In genomic region chr5:21895766-21896165, GRCh38 we compare ENCODE assay signal across 27 cellular contexts.
"Had no signal": no experiment of that assay in that cellular context is flagged by ENCODE, and none has a peak within 500 bp of the region (broad histone marks: within the 10 kb centered on the region; RNA-seq: fewer than 3 reads in every experiment).

No MANE protein-coding gene starts in this region.

- H3K4me2 ChIP-seq: SK-N-SH had no signal

- H3K27me3 ChIP-seq: adrenal gland, body of pancreas, breast epithelium, SJSA1 had no signal

- H3K27ac Mint-ChIP-seq: activated CD4-positive, alpha-beta T cell treated with anti-CD3 and anti-CD28 coated beads, Interleukin-2, amount 10 ng/mL, durations not matched to agents 24 days and 14 days; activated CD8-positive, alpha-beta T cell treated with anti-CD3 and anti-CD28 coated beads for 36 hours; activated naive CD4-positive, alpha-beta T cell treated with anti-CD3 and anti-CD28 coated beads for 36 hours; activated naive CD4-positive, alpha-beta T cell treated with anti-CD3 and anti-CD28 coated beads, Interleukin-2, amount 50 U/mL, for 72 hours; activated T-cell treated with anti-CD3 and anti-CD28 coated beads, Interleukin-2, amount 50 U/mL, for 24 hours; T-helper 1 cell treated with Interleukin-12 subunit alpha and Interleukin-12 subunit beta and Interleukin-4 antibody, amounts not matched to agents 30 μg/mL and 1 μg/mL, for 36 hours; T-helper 2 cell treated with Interferon-gamma antibody and Interleukin-4, amounts not matched to agents 5 μg/mL and 100 μg/mL, for 36 hours had no signal

- H3K36me3 ChIP-seq: adrenal gland, breast epithelium, SJSA1 had no signal

- H3K9ac ChIP-seq: SK-N-SH had no signal

- H3K4me1 Mint-ChIP-seq: activated CD4-positive, alpha-beta T cell treated with anti-CD3 and anti-CD28 coated beads, Interleukin-2, amount 10 ng/mL, durations not matched to agents 24 days and 14 days had no signal

- H3K4me3 ChIP-seq: adrenal gland, body of pancreas, breast epithelium, coronary artery, SJSA1 had no signal

- H3K36me3 Mint-ChIP-seq: activated naive CD4-positive, alpha-beta T cell treated with anti-CD3 and anti-CD28 coated beads, Interleukin-2, amount 50 U/mL, for 72 hours had no signal

- H3K9me3 ChIP-seq: adrenal gland, body of pancreas, breast epithelium, SJSA1, SK-N-SH had no signal

- H3K27me3 Mint-ChIP-seq: activated CD4-positive, alpha-beta T cell treated with anti-CD3 and anti-CD28 coated beads, Interleukin-2, amount 10 ng/mL, durations not matched to agents 24 days and 14 days; activated CD8-positive, alpha-beta T cell treated with anti-CD3 and anti-CD28 coated beads for 36 hours; activated T-cell treated with anti-CD3 and anti-CD28 coated beads, Interleukin-2, amount 50 U/mL, for 24 hours had no signal

- H3K27ac ChIP-seq: adrenal gland, body of pancreas, breast epithelium, coronary artery, SJSA1 had no signal

- H3K9me3 Mint-ChIP-seq: activated CD4-positive, alpha-beta T cell treated with anti-CD3 and anti-CD28 coated beads, Interleukin-2, amount 10 ng/mL, durations not matched to agents 24 days and 14 days; activated naive CD4-positive, alpha-beta T cell treated with anti-CD3 and anti-CD28 coated beads for 36 hours had no signal

- H3K4me3 Mint-ChIP-seq: activated CD4-positive, alpha-beta T cell treated with anti-CD3 and anti-CD28 coated beads, Interleukin-2, amount 10 ng/mL, durations not matched to agents 24 days and 14 days; activated CD8-positive, alpha-beta T cell treated with anti-CD3 and anti-CD28 coated beads for 36 hours; activated naive CD4-positive, alpha-beta T cell treated with anti-CD3 and anti-CD28 coated beads for 36 hours; activated T-cell treated with anti-CD3 and anti-CD28 coated beads, Interleukin-2, amount 50 U/mL, for 24 hours; T-helper 1 cell treated with Interleukin-12 subunit alpha and Interleukin-12 subunit beta and Interleukin-4 antibody, amounts not matched to agents 30 μg/mL and 1 μg/mL, for 36 hours; T-helper 2 cell treated with Interferon-gamma antibody and Interleukin-4, amounts not matched to agents 5 μg/mL and 100 μg/mL, for 36 hours had no signal

- FAIRE-seq: astrocyte, TTC549 had no signal

- DNase-seq: activated CD4-positive, alpha-beta T cell treated with anti-CD3 and anti-CD28 coated beads, Interleukin-2, amount 10 ng/mL, durations not matched to agents 24 days and 14 days; activated CD4-positive, alpha-beta T cell treated with anti-CD3 and anti-CD28 coated beads, Interleukin-2, amount 50 U/mL, for 4 hours; activated CD8-positive, alpha-beta T cell treated with anti-CD3 and anti-CD28 coated beads for 36 hours; activated gamma-delta T cell treated with Interleukin-2 at 50 U/mL for 16 hours; activated naive CD4-positive, alpha-beta T cell treated with anti-CD3 and anti-CD28 coated beads for 36 hours; activated T-cell treated with anti-CD3 and anti-CD28 coated beads, Interleukin-2, amount 50 U/mL, for 24 hours; adrenal gland; body of pancreas; MM.1S; MV-4-11; NCI-H1092; NCI-H1436 treated with DMSO at 0.1 percent for 48 hours; NCI-H1694 treated with DMSO at 0.1 percent for 48 hours; NCI-H2029; NCI-H2107; NCI-H446 treated with DMSO at 0.1 percent for 48 hours; SHP77; SK-N-SH had no signal

- H3K4me1 ChIP-seq: adrenal gland, body of pancreas, breast epithelium, SJSA1 had no signal

- ATAC-seq: activated CD8-positive, alpha-beta T cell treated with anti-CD3 and anti-CD28 coated beads for 36 hours; activated naive CD4-positive, alpha-beta T cell treated with anti-CD3 and anti-CD28 coated beads, Interleukin-2, amount 50 U/mL, for 72 hours; body of pancreas; Panc1 had no signal
